Comparison of ENCODE assay signal across 1 cellular context in genomic region chr3:58962040-58962651, GRCh38.
TF ChIP-seq lines count a peak whose summit lies in the region.

No MANE protein-coding gene starts in this region.

TF ChIP-seq in SK-N-SH treated with all-trans-retinoic acid at 6 μM for 48 hours, 23 proteins besides CTCF, POLR2A, EP300 and RAD21 (continued from another document):
- TF ChIP-seq TSHZ2 (CRISPR knock-in tag; IDR thresholded peaks at IDR 0.05) (no peak), OSR1 (CRISPR knock-in tag; IDR thresholded peaks at IDR 0.05) (no peak), GLIS3 (CRISPR knock-in tag; IDR thresholded peaks at IDR 0.05) (no peak), PPARA (CRISPR knock-in tag; IDR thresholded peaks at IDR 0.05; ENCODE audit: borderline replicate concordance) (no peak), BACH2 (CRISPR knock-in tag; IDR thresholded peaks at IDR 0.05; ENCODE audit: borderline replicate concordance) (no peak), CSRNP3 (CRISPR knock-in tag; IDR thresholded peaks at IDR 0.05) (no peak), ZNF565 (CRISPR knock-in tag; conservative IDR thresholded peaks at IDR 0.05; ENCODE audit: low read depth) (no peak), CREB5 (CRISPR knock-in tag; IDR thresholded peaks at IDR 0.05; ENCODE audit: low read depth) (no peak), ZC3H10 (CRISPR knock-in tag; IDR thresholded peaks at IDR 0.05) (no peak), ARNTL (CRISPR knock-in tag; IDR thresholded peaks at IDR 0.05; ENCODE audit: borderline replicate concordance, low read depth) (no peak), CSDC2 (CRISPR knock-in tag; IDR thresholded peaks at IDR 0.05) (no peak)
